In the genomic region with DNA sequence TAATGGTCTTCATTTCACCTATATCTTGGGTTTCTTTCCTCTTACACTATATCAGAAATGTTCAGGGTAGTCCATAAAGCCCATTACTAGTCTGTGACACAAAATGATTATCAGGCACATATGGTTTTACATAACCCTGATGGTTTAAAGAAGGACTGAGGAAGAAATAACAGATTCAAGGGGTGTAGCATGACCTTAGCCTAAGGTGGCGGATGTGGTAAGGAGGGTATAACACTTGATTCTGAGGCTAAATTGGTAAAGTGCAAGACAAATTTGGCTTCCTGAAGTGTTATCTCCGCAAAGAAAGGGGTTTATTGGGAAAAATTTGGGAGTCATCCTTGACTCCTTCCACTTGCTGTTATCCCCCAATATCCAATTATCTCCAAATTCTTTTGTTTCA, we compare ENCODE assay signal across 28 cellular contexts.
DNase-seq lines count a peak whose midpoint lies in the region; ATAC-seq and TF ChIP-seq lines count a peak whose summit lies in the region.
"Had no signal": no experiment of that assay in that cellular context is flagged by ENCODE, and none has a peak within 500 bp of the region (broad histone marks: within the 10 kb centered on the region; RNA-seq: fewer than 3 reads in every experiment).

No MANE protein-coding gene starts in this region.

- DNase-seq in immature natural killer cell (peak in 2 of 3 donors; percentile 12), natural killer cell (no peak)
- peak; percentile 64 for DNase-seq in natural killer cell treated with Interleukin-12 subunit alpha and Interleukin-12 subunit beta and Interleukin-15 and Interleukin-18, amount 100 ng/mL, for 72 hours (ENCODE audit: low spot score)
- DNase-seq in stimulated activated CD4-positive, alpha-beta T cell treated with anti-CD3 and anti-CD28 coated beads, Interleukin-2, amount 100 ng/mL, for 24 hours: no peak
- no peak for DNase-seq in activated CD4-positive, alpha-beta T cell treated with anti-CD3 and anti-CD28 coated beads, Interleukin-2, amount 50 U/mL, for 1 hour
- DNase-seq: 8988T; ACHN; AML-193; BE2C; C1 segment of cervical spinal cord; Caco-2; Calu3; CD4-positive, alpha-beta memory T cell; CD4-positive, alpha-beta T cell; CD4-positive, CD25-positive, alpha-beta regulatory T cell; CD8-positive, alpha-beta memory T cell; CD8-positive, alpha-beta T cell; COR-L47; DMS 273 treated with DMSO at 0.1 percent for 48 hours; DMS153; DMS79; DMS79 treated with DMSO at 0.1 percent for 48 hours; DND-41; EL had no signal

- H3K4me3 Mint-ChIP-seq in immature natural killer cell (peak overlapping the region in 4 of 5 donors; percentile 22 to 72 (median 66)), natural killer cell (peak overlapping the region; percentile 62)
- peak overlapping the region; percentile 38 for H3K4me3 Mint-ChIP-seq in natural killer cell treated with Interleukin-12 subunit alpha and Interleukin-12 subunit beta and Interleukin-15 and Interleukin-18, amount 100 ng/mL, for 72 hours
- H3K4me3 Mint-ChIP-seq: B cell; CD14-positive monocyte; CD4-positive, alpha-beta T cell; CD4-positive, CD25-positive, alpha-beta regulatory T cell; CD8-positive, alpha-beta memory T cell; CD8-positive, alpha-beta T cell had no signal

- TF ChIP-seq CTCF in natural killer cell (IDR thresholded peaks at IDR 0.05): no peak

- H3K27me3 Mint-ChIP-seq in immature natural killer cell (ENCODE audit: low read depth in 3 of 3) (no peaks in the 10 kb centered on the region), natural killer cell (ENCODE audit: low read depth in 2 of 2) (peaks cover 0 to 3% of the 10 kb centered on the region in 2 donors)
- no peaks in the 10 kb centered on the region for H3K27me3 Mint-ChIP-seq in natural killer cell treated with Interleukin-12 subunit alpha and Interleukin-12 subunit beta and Interleukin-15 and Interleukin-18, amount 100 ng/mL, for 72 hours
- H3K27me3 Mint-ChIP-seq: B cell; CD4-positive, alpha-beta T cell; CD4-positive, CD25-positive, alpha-beta regulatory T cell had no signal

- H3K4me1 Mint-ChIP-seq in immature natural killer cell (peaks cover 27 to 29% of the 10 kb centered on the region in 2 donors), natural killer cell (peaks cover 21 to 28% of the 10 kb centered on the region in 2 donors)
- H3K4me1 Mint-ChIP-seq in natural killer cell treated with Interleukin-12 subunit alpha and Interleukin-12 subunit beta and Interleukin-15 and Interleukin-18, amount 100 ng/mL, for 72 hours (ENCODE audit: low read depth in 2 of 2): peaks cover 29 to 39% of the 10 kb centered on the region in 2 donors
- H3K4me1 Mint-ChIP-seq: B cell; CD14-positive monocyte; CD4-positive, alpha-beta memory T cell; CD4-positive, CD25-positive, alpha-beta regulatory T cell; CD8-positive, alpha-beta memory T cell had no signal

- H3K36me3 Mint-ChIP-seq in immature natural killer cell: peaks cover 0 to 4% (median 0%) of the 10 kb centered on the region in 3 donors
- no peaks in the 10 kb centered on the region for H3K36me3 Mint-ChIP-seq in natural killer cell
- peaks cover 6% of the 10 kb centered on the region for H3K36me3 Mint-ChIP-seq in natural killer cell treated with Interleukin-12 subunit alpha and Interleukin-12 subunit beta and Interleukin-15 and Interleukin-18, amount 100 ng/mL, for 72 hours
- H3K36me3 Mint-ChIP-seq: CD14-positive monocyte; CD4-positive, alpha-beta memory T cell; CD4-positive, CD25-positive, alpha-beta regulatory T cell; CD8-positive, alpha-beta memory T cell; CD8-positive, alpha-beta T cell had no signal

- H3K27ac Mint-ChIP-seq in immature natural killer cell (no peak overlapping the region), natural killer cell (no peak overlapping the region)
- H3K27ac Mint-ChIP-seq in natural killer cell treated with Interleukin-12 subunit alpha and Interleukin-12 subunit beta and Interleukin-15 and Interleukin-18, amount 100 ng/mL, for 72 hours: peak overlapping the region; percentile 43 to 77
- H3K27ac Mint-ChIP-seq: B cell; CD14-positive monocyte; CD4-positive, alpha-beta memory T cell; CD4-positive, alpha-beta T cell; CD4-positive, CD25-positive, alpha-beta regulatory T cell; CD8-positive, alpha-beta memory T cell; CD8-positive, alpha-beta T cell had no signal

- H3K9me3 Mint-ChIP-seq in immature natural killer cell (no peaks in the 10 kb centered on the region), natural killer cell (no peaks in the 10 kb centered on the region)
- peaks cover 3% of the 10 kb centered on the region for H3K9me3 Mint-ChIP-seq in natural killer cell treated with Interleukin-12 subunit alpha and Interleukin-12 subunit beta and Interleukin-15 and Interleukin-18, amount 100 ng/mL, for 72 hours
- H3K9me3 Mint-ChIP-seq: CD14-positive monocyte; CD4-positive, alpha-beta memory T cell; CD4-positive, alpha-beta T cell; CD8-positive, alpha-beta memory T cell; CD8-positive, alpha-beta T cell had no signal

- intact Hi-C loops in natural killer cell (cut with micrococcal nuclease): no loop called here

- ATAC-seq in natural killer cell (peak; percentile 49 to 95 (median 54)), GM19023 (IDR thresholded peaks at IDR 0.05; ENCODE audit: unreplicated experiment) (no peak)
- peak; percentile 48 to 73 for ATAC-seq in natural killer cell treated with Interleukin-12 subunit alpha and Interleukin-12 subunit beta and Interleukin-15 and Interleukin-18, amount 100 ng/mL, for 72 hours
- ATAC-seq: A549; CD8-positive, alpha-beta T cell had no signal

Comparison
In these comparisons a context has a peak if more than half of its experiments do, and no peak if none do; other contexts are left out.
1. DNase-seq: peak in immature natural killer cell (2 of 3) and natural killer cell treated with Interleukin-12 subunit alpha and Interleukin-12 subunit beta and Interleukin-15 and Interleukin-18, amount 100 ng/mL, for 72 hours (single experiment); none in natural killer cell (single experiment), stimulated activated CD4-positive, alpha-beta T cell treated with anti-CD3 and anti-CD28 coated beads, Interleukin-2, amount 100 ng/mL, for 24 hours (0 of 2) and activated CD4-positive, alpha-beta T cell treated with anti-CD3 and anti-CD28 coated beads, Interleukin-2, amount 50 U/mL, for 1 hour (single experiment).
2. H3K27ac Mint-ChIP-seq: peak in natural killer cell treated with Interleukin-12 subunit alpha and Interleukin-12 subunit beta and Interleukin-15 and Interleukin-18, amount 100 ng/mL, for 72 hours (2 of 2); none in immature natural killer cell (0 of 6) and natural killer cell (0 of 2).
3. Peak in every context shown above with its lines, with median percentiles within 50 percentile points of each other: H3K4me3 Mint-ChIP-seq.